In genomic region chr20:3046677-3047462, GRCh38 we compare ENCODE assay signal across 8 cellular contexts. TPM values are rescaled to one million over a fixed set of nuclear protein-coding genes. Genes with fewer than 3 reads are reported as not detected.
A peak's percentile ranks its signal among the peaks of the same experiment; 100 is the strongest.
DNase-seq lines count a peak whose midpoint lies in the region; ATAC-seq and TF ChIP-seq lines count a peak whose summit lies in the region.

No MANE protein-coding gene starts in this region.

- no peak for DNase-seq in CD4-positive, alpha-beta memory T cell
- DNase-seq in PC-3 (peak; percentile 74), Ammon's horn (ENCODE audit: low spot score) (no peak)
- DNase-seq in stimulated activated CD4-positive, alpha-beta T cell treated with anti-CD3 and anti-CD28 coated beads, Interleukin-4, amount 100 ng/mL, for 24 hours = no peak

- H3K9me3 Mint-ChIP-seq in CD4-positive, alpha-beta memory T cell = peaks cover 0 to 1% (median 0%) of the 10 kb centered on the region in 8 donors

- H3K4me1 Mint-ChIP-seq in CD4-positive, alpha-beta memory T cell = peaks cover 11 to 30% (median 15%) of the 10 kb centered on the region in 4 donors

- H3K27ac ChIP-seq in CD4-positive, alpha-beta memory T cell (ENCODE audit: low read depth, low read length) = peak overlapping the region; percentile 62
- H3K27ac ChIP-seq in PC-3 (ENCODE audit: low read length) (peak overlapping the region; percentile 11; the same call in 1 of the 2 replicates), duodenal mucosa (ENCODE audit: low read depth, low read length) (no peak overlapping the region), muscle layer of duodenum (ENCODE audit: low read length) (no peak overlapping the region)

- H3K4me3 Mint-ChIP-seq in CD4-positive, alpha-beta memory T cell = peak overlapping the region; percentile 55 to 92 (median 85)

- ATAC-seq in HG03280 (IDR thresholded peaks at IDR 0.05; ENCODE audit: unreplicated experiment) (peak; percentile 3), PC-3 (peak; percentile 15), HG02571 (IDR thresholded peaks at IDR 0.05; ENCODE audit: unreplicated experiment) (no peak)

- CTCF ChIA-PET in CD4-positive, alpha-beta memory T cell (lab: Charles Lee; ENCODE audit: partially characterized antibody) = interaction anchor here (1.4 kb wide), 1 partner anchor 171 kb away, joined by 3 read pairs; no protein-coding TSS in a partner anchor
- CTCF ChIA-PET in PC-3 (lab: Charles Lee) = no interaction called here

- intact Hi-C loops in CD4-positive, alpha-beta memory T cell (cut with micrococcal nuclease) = loop anchor here (5.0 kb wide), 2 partner anchors 175 to 765 kb away; partner anchors contain the start of gene PTPRA
- intact Hi-C loops in PC-3 (cut with micrococcal nuclease) = loop anchor here (1.0 kb wide), 1 partner anchor 7 kb away; no protein-coding TSS in a partner anchor

- H3K9me3 ChIP-seq in CD4-positive, alpha-beta memory T cell (ENCODE audit: control insufficient read depth in 1 of 2, low read length in 2 of 2) = no peaks in the 10 kb centered on the region
- H3K9me3 ChIP-seq in PC-3 (ENCODE audit: low read length) (no peaks in the 10 kb centered on the region), duodenal mucosa (ENCODE audit: control insufficient read depth in 1 of 2, low read length in 2 of 2) (no peaks in the 10 kb centered on the region), muscle layer of duodenum (ENCODE audit: control insufficient read depth in 1 of 2, low read length in 2 of 2) (no peaks in the 10 kb centered on the region)

- peaks cover 9% of the 10 kb centered on the region for H4K20me1 ChIP-seq in PC-3 (ENCODE audit: low read length)

- peaks cover 26% of the 10 kb centered on the region for H3K4me1 ChIP-seq in CD4-positive, alpha-beta memory T cell (ENCODE audit: insufficient read depth, low read length)
- peaks cover 16% of the 10 kb centered on the region for H3K4me1 ChIP-seq in PC-3 (ENCODE audit: insufficient read depth, low read length)
- peaks cover 6 to 17% of the 10 kb centered on the region in 2 donors for H3K4me1 ChIP-seq in duodenal mucosa (ENCODE audit: control insufficient read depth in 1 of 2, insufficient read depth in 2 of 2, low read length in 2 of 2)
- peaks cover 0 to 16% of the 10 kb centered on the region in 2 donors for H3K4me1 ChIP-seq in muscle layer of duodenum (ENCODE audit: control insufficient read depth in 1 of 2, insufficient read depth in 2 of 2, low read length in 2 of 2)

- BruUV-seq in PC-3 (replicated peaks; lab: Mats Ljungman, UMichigan) = no TSS peak

- H3K4me2 ChIP-seq in PC-3 (ENCODE audit: low read length) = peak overlapping the region; percentile 87

- peaks cover 12 to 25% of the 10 kb centered on the region in 2 donors for H3K36me3 Mint-ChIP-seq in CD4-positive, alpha-beta memory T cell

- H3K9ac ChIP-seq in PC-3 (ENCODE audit: low read length) (peak overlapping the region; percentile 90), duodenal mucosa (ENCODE audit: low read depth in 1 of 2, low read length in 2 of 2) (peak overlapping the region; percentile 36 to 89)

- no peaks in the 10 kb centered on the region for H3K27me3 Mint-ChIP-seq in CD4-positive, alpha-beta memory T cell

- H3K27ac Mint-ChIP-seq in CD4-positive, alpha-beta memory T cell = peak overlapping the region in 5 of 7 donors; percentile 22 to 79 (median 63)

- peaks cover 22% of the 10 kb centered on the region for H3K79me2 ChIP-seq in PC-3 (ENCODE audit: low read length)

- H2AFZ ChIP-seq in PC-3 (ENCODE audit: low read length) = peak overlapping the region; percentile 84

- TF ChIP-seq CTCF in PC-3 (conservative IDR thresholded peaks at IDR 0.05; ENCODE audit: low read depth, low read length) = no peak

- no peaks in the 10 kb centered on the region for H3K27me3 ChIP-seq in CD4-positive, alpha-beta memory T cell (ENCODE audit: insufficient read depth, low read length)
- H3K27me3 ChIP-seq in PC-3 (ENCODE audit: low read length) = no peaks in the 10 kb centered on the region
- H3K27me3 ChIP-seq in duodenal mucosa (ENCODE audit: control insufficient read depth in 1 of 2, insufficient read depth in 2 of 2, low read length in 2 of 2) = no peaks in the 10 kb centered on the region
- no peaks in the 10 kb centered on the region for H3K27me3 ChIP-seq in muscle layer of duodenum (ENCODE audit: low read depth, low read length)

- H3K4me3 ChIP-seq in CD4-positive, alpha-beta memory T cell (ENCODE audit: low read length in 2 of 2) = peak overlapping the region; percentile 66 to 95
- H3K4me3 ChIP-seq in PC-3 (ENCODE audit: low read length) (peak overlapping the region; percentile 93), duodenal mucosa (ENCODE audit: low read depth in 1 of 2, low read length in 2 of 2) (peak overlapping the region; percentile 80 to 91), muscle layer of duodenum (ENCODE audit: low read depth in 1 of 2, low read length in 2 of 2) (peak overlapping the region; percentile 75 to 84)

- peaks cover 20% of the 10 kb centered on the region for H3K36me3 ChIP-seq in CD4-positive, alpha-beta memory T cell (ENCODE audit: insufficient read depth, low read length)
- H3K36me3 ChIP-seq in PC-3 (ENCODE audit: low read depth, low read length) = peaks cover 26% of the 10 kb centered on the region
- H3K36me3 ChIP-seq in duodenal mucosa (ENCODE audit: control insufficient read depth in 1 of 2, insufficient read depth in 2 of 2, low read length in 2 of 2) = peaks cover 20 to 25% of the 10 kb centered on the region in 2 donors
- H3K36me3 ChIP-seq in muscle layer of duodenum (ENCODE audit: control insufficient read depth in 1 of 2, insufficient read depth in 2 of 2, low read length in 2 of 2) = peaks cover 21 to 24% of the 10 kb centered on the region in 2 donors

- POLR2A ChIA-PET in CD4-positive, alpha-beta memory T cell (lab: Charles Lee; ENCODE audit: partially characterized antibody) = interaction anchor here (0.7 to 2.5 kb wide), 7 partner anchors 28 to 362 kb away, joined by 3 to 13 read pairs (median 3); partner anchors contain the start of genes ITPA, PCED1A and VPS16
- POLR2A ChIA-PET in PC-3 (lab: Charles Lee; ENCODE audit: unreplicated experiment) = interaction anchor here (0.6 kb wide), 1 partner anchor 111 kb away, joined by 4 read pairs; no protein-coding TSS in a partner anchor

- no peaks in the 10 kb centered on the region for H3K9me2 ChIP-seq in PC-3 (replicated peaks; ENCODE audit: low read length)

- H3F3A ChIP-seq in PC-3 (ENCODE audit: low read length, unreplicated experiment) = no peaks in the 10 kb centered on the region

RNA-seq across cellular contexts. Expression of gene MRPS26, which starts 1.0 kb away (rescaled TPM):
- 10 to 100 TPM; 31.6 to 32.2 TPM for total RNA-seq in CD4-positive, alpha-beta memory T cell
- polyA plus RNA-seq in CD4-positive, alpha-beta memory T cell = 10 to 100 TPM; 64.0 to 66.4 TPM
- total RNA-seq in PC-3 (2014; rRNA removed) = 182 and 280 TPM in 2 replicates

RNA-seq across cellular contexts. Expression of gene GNRH2, which starts 3.4 kb away (rescaled TPM):
- total RNA-seq in CD4-positive, alpha-beta memory T cell = 1 to 10 TPM; 1.2 to 1.9 TPM
- polyA plus RNA-seq in CD4-positive, alpha-beta memory T cell = not detected
- total RNA-seq in PC-3 (2014; rRNA removed) = 1.6 TPM in 1 of 2 replicates, not detected in the other

RNA-seq across cellular contexts. Expression of gene OXT, which starts 24.6 kb away (rescaled TPM):
- 1 to 10 TPM in 1 of 2 experiments, not detected in 1; 1.5 TPM for total RNA-seq in CD4-positive, alpha-beta memory T cell
- polyA plus RNA-seq in CD4-positive, alpha-beta memory T cell = under 1 TPM in 1 of 2 donors, not detected in 1; 1.00 TPM
- not detected in 2 replicates for total RNA-seq in PC-3 (2014; rRNA removed)

RNA-seq across cellular contexts. Expression of gene AVP, which starts 37.7 kb away (rescaled TPM):
- total RNA-seq in CD4-positive, alpha-beta memory T cell = not detected
- polyA plus RNA-seq in CD4-positive, alpha-beta memory T cell = not detected
- not detected in 2 replicates for total RNA-seq in PC-3 (2014; rRNA removed)

Comparison
In these comparisons a context has a peak if more than half of its experiments do, and no peak if none do; other contexts are left out.
1. H3K27ac ChIP-seq: peak in CD4-positive, alpha-beta memory T cell (single experiment) and PC-3 (single experiment); none in duodenal mucosa (single experiment) and muscle layer of duodenum (single experiment).
2. Peak in every context shown above with its lines, with median percentiles within 50 percentile points of each other: H3K4me3 ChIP-seq.